Comparison of ENCODE assay signal across 8 cellular contexts in the genomic region with DNA sequence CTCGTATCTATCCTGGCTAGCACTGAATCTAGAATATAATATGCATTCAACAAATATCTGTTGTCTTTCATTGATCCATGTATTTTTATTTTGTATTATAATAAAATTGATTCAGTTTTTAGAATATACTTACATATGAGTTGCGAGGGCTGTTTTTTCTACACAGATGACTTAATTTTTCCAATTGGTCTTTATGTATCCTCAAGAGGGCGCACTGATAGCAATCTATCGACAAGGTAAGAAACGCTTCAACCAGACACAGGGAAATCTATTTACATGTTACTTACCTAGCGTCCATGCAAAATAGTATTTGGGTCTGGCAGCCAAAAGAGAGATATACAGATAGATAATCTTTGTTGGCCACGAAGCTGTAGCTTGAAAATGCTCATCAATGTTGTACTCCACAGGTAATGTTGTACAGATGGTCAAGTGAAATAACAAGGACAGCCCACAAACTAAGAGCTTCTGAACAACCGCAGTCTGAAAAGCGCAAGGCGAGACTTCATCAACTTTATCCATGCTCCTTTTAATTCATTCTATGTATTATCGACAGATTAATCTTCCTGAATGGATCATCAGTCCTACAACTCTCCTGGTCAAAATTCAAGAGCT. TPM values are rescaled to one million over a fixed set of nuclear protein-coding genes. Genes with fewer than 3 reads are reported as not detected.
DNase-seq lines count a peak whose midpoint lies in the region; ATAC-seq, FAIRE-seq and TF ChIP-seq lines count a peak whose summit lies in the region.

No MANE protein-coding gene starts in this region.

- FAIRE-seq in GM12878 (lab: Jason Lieb, UNC) = no peak

- in situ Hi-C loops in GM12878 (cut with MboI) = loop anchor here (5.0 kb wide), 1 partner anchor 264 kb away; no protein-coding TSS in a partner anchor

- H3K79me2 ChIP-seq in GM12878 (ENCODE audit: control insufficient read depth, insufficient read depth, low read length) = no peaks in the 10 kb centered on the region

- peaks cover 10% of the 10 kb centered on the region; the same call in 1 of the 2 replicates for H3K4me1 ChIP-seq in GM12878 (ENCODE audit: control insufficient read depth, insufficient read depth, low read length)
- no peaks in the 10 kb centered on the region for H3K4me1 ChIP-seq in left lung

- peak; percentile 29 to 60 for DNase-seq in AML-193 (lab: John Stamatoyannopoulos, UW)
- peak; percentile 8 for DNase-seq in GM19240 (ENCODE audit: insufficient read length, low spot score)
- DNase-seq in NCI-H2171 (lab: John Stamatoyannopoulos, UW) = peak; percentile 47
- peak; percentile 17 for DNase-seq in GM12878 (ENCODE audit: low read depth, low spot score)
- DNase-seq in left lung = no peak
- no peak for DNase-seq in activated gamma-delta T cell treated with Interleukin-2 at 50 U/mL for 16 hours
- no peak for DNase-seq in stimulated activated CD4-positive, alpha-beta T cell treated with anti-CD3 and anti-CD28 coated beads, Interleukin-12 subunit alpha, Interleukin-12 subunit beta, amount 100 ng/mL, for 4 hours
- DNase-seq in left ventricle myocardium superior = no peak

- CTCF ChIA-PET in GM12878 (lab: Yijun Ruan, JAX) = interaction anchor here (0.6 to 5.4 kb wide), 32 partner anchors 9 to 782 kb away, joined by 3 to 98 read pairs (median 3); no protein-coding TSS in a partner anchor

- no peak for TF ChIP-seq EP300 in GM12878 (IDR thresholded peaks at IDR 0.05; ENCODE audit: borderline replicate concordance in 1 of 2, control insufficient read depth in 1 of 2, low read depth in 2 of 2, low read length in 2 of 2)

- TF ChIP-seq POLR2A in GM12878 (IDR thresholded peaks at IDR 0.05; ENCODE audit: low read depth, low read length) = no peak

- H3K36me3 ChIP-seq in GM12878 (ENCODE audit: control insufficient read depth in 2 of 2, insufficient read depth in 2 of 2, low read length in 1 of 2) (no peaks in the 10 kb centered on the region), left lung (peaks cover 0 to 14% of the 10 kb centered on the region in 2 donors)

- H4K20me1 ChIP-seq in GM12878 (ENCODE audit: control insufficient read depth, insufficient read depth) = no peaks in the 10 kb centered on the region

- H3K4me3 ChIP-seq in GM12878 = no peak overlapping the region
- no peak overlapping the region for H3K4me3 ChIP-seq in left lung

- ATAC-seq in GM12878 (peak; percentile 80), left lung (peak; percentile 75), left ventricle myocardium superior (no peak)

- RAD21 ChIA-PET in GM12878 (lab: Charles Lee; ENCODE audit: unreplicated experiment) = interaction anchor here (0.6 to 2.8 kb wide), 21 partner anchors 9 to 271 kb away, joined by 3 to 27 read pairs (median 3); no protein-coding TSS in a partner anchor

- H3K4me2 ChIP-seq in GM12878 (ENCODE audit: control insufficient read depth, insufficient read depth) = no peak overlapping the region; the same call in 1 of the 2 replicates

- H3K9ac ChIP-seq in GM12878 (ENCODE audit: control insufficient read depth, insufficient read depth, low read length) = no peak overlapping the region

- no peaks in the 10 kb centered on the region for H3K9me3 ChIP-seq in GM12878 (replicated peaks; ENCODE audit: control insufficient read depth, insufficient read depth, low read length)
- no peaks in the 10 kb centered on the region for H3K9me3 ChIP-seq in left lung

- SMC1A ChIA-PET in GM12878 (lab: Charles Lee; ENCODE audit: uncharacterized antibody, unreplicated experiment) = interaction anchor here (0.7 to 3.4 kb wide), 27 partner anchors 12 to 1271 kb away, joined by 3 to 30 read pairs (median 4); a partner anchor contains a TSS

- TF ChIP-seq CTCF in GM12878 (IDR thresholded peaks at IDR 0.05 in 2 of 3, conservative IDR thresholded peaks at IDR 0.05 in 1 of 3; ENCODE audit: control insufficient read depth in 2 of 3, extremely low read depth in 1 of 3, insufficient read depth in 1 of 3, low read depth in 3 of 3, low read length in 3 of 3) = peak; percentile 54 to 62 (median 61)
- peak; percentile 26 to 48 for TF ChIP-seq CTCF in left lung (IDR thresholded peaks at IDR 0.05)

- intact Hi-C loops in GM12878 (cut with micrococcal nuclease; ENCODE audit: unreplicated experiment) (loop anchor here (1.0 to 5.0 kb wide), 4 partner anchors 114 to 266 kb away; a partner anchor contains a TSS), left lung (cut with DNase I) (loop anchor here in 1 of 2 donors (10.0 kb wide), 1 partner anchor 262 kb away; no protein-coding TSS in a partner anchor), left ventricle myocardium superior (cut with micrococcal nuclease) (no loop called here)

- no peaks in the 10 kb centered on the region for H3K27me3 ChIP-seq in GM12878 (replicated peaks in 1 of 2; ENCODE audit: control insufficient read depth in 2 of 2, insufficient read depth in 2 of 2, low read length in 1 of 2)
- H3K27me3 ChIP-seq in left lung = no peaks in the 10 kb centered on the region

- TF ChIP-seq RAD21 in GM12878 (IDR thresholded peaks at IDR 0.05; ENCODE audit: insufficient read depth, low read depth, low read length) = peak; percentile 65

- POLR2A ChIA-PET in GM12878 (lab: Charles Lee) = no interaction called here

- no peak overlapping the region for H3K27ac ChIP-seq in GM12878 (ENCODE audit: control insufficient read depth, insufficient read depth)
- H3K27ac ChIP-seq in left lung = no peak overlapping the region

- 38% methylated on average over 11 of the region's 11 CpGs for WGBS in GM12878 (ENCODE audit: insufficient coverage, insufficient replicate concordance, low lambda C conversion rate, missing lambda C conversion rate)

- H2AFZ ChIP-seq in GM12878 (ENCODE audit: control insufficient read depth, low read depth, low read length) = no peak overlapping the region

- no TSS peak for BruUV-seq in GM12878 (replicated peaks; lab: Mats Ljungman, UMichigan)

TF ChIP-seq in GM12878, 131 proteins besides CTCF, POLR2A, EP300 and RAD21:
- TF ChIP-seq SMC3 (IDR thresholded peaks at IDR 0.05; ENCODE audit: borderline replicate concordance, low read length) (peak; percentile 70; the same call in 1 of the 2 replicates), ATF7 (IDR thresholded peaks at IDR 0.05; ENCODE audit: low read depth) (peak; percentile 40; the same call in 1 of the 2 replicates)
- TF ChIP-seq, protein P1, sequence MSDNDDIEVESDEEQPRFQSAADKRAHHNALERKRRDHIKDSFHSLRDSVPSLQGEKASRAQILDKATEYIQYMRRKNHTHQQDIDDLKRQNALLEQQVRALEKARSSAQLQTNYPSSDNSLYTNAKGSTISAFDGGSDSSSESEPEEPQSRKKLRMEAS (IDR thresholded peaks at IDR 0.05; ENCODE audit: low read depth, low read length) = no peak

RNA-seq across cellular contexts. Expression of a gene that starts 35.5 kb away (rescaled TPM):
- 189 and 198 TPM in 2 replicates for total RNA-seq in GM12878 (2013; cell fraction: nucleolus; rRNA removed)
- total RNA-seq in GM12878 (2014; rRNA removed) (23.3 and 23.5 TPM in 2 replicates), GM12878 (2014; rRNA removed; fragmentation: Illumina TruSeq; extraction: Trizol) (21.5 and 22.1 TPM in 2 replicates), GM12878 (2021) (16.6 and 18.0 TPM in 2 replicates), left lung (10 to 100 TPM; 60.5 to 62.3 TPM), left ventricle myocardium superior (55.3 TPM)
- polyA plus RNA-seq in GM12878 (2011; ENCODE audit: low read depth) = 8.8 TPM
- polyA plus RNA-seq in GM12878 (2011; rRNA removed) (31.2 and 43.0 TPM in 2 replicates), GM12878 (2014; fragmentation: Illumina TruSeq; extraction: Trizol) (17.1 and 19.7 TPM in 2 replicates), GM12878 (2014; fragmentation: Nextera tagmentation; extraction: Ambion mirVana) (1 to 10 TPM; 6.0 to 8.0 TPM), GM12878 (2014; rRNA removed) (11.9 and 15.4 TPM in 2 replicates), GM12878 (2016; fragmentation: Nextera tagmentation; extraction: Ambion mirVana) (10 to 100 TPM; 10.9 to 15.4 TPM)
- 20.8 and 30.2 TPM in 2 replicates for polyA plus RNA-seq in GM12878 (2011; cell fraction: cytosol; rRNA removed)
- 42.0 and 45.2 TPM in 2 replicates for polyA plus RNA-seq in GM12878 (2011; cell fraction: nucleus; rRNA removed)
- polyA plus RNA-seq in GM12878 (2012) = 10.9 and 11.9 TPM in 2 replicates
- 68.3 and 84.8 TPM in 2 replicates for polyA minus RNA-seq in GM12878 (2011; rRNA and poly(A)+ RNA removed)
- 15.7 and 16.0 TPM in 2 replicates for polyA minus RNA-seq in GM12878 (2011; cell fraction: cytosol; rRNA and poly(A)+ RNA removed)
- polyA minus RNA-seq in GM12878 (2011; cell fraction: nucleus; rRNA and poly(A)+ RNA removed) = 64.1 and 79.2 TPM in 2 replicates

Comparison
In these comparisons a context has a peak if more than half of its experiments do, and no peak if none do; other contexts are left out.
1. DNase-seq: peak in AML-193 (2 of 2), GM19240 (single experiment), NCI-H2171 (single experiment) and GM12878 (single experiment); none in left lung (0 of 2), activated gamma-delta T cell treated with Interleukin-2 at 50 U/mL for 16 hours (single experiment), stimulated activated CD4-positive, alpha-beta T cell treated with anti-CD3 and anti-CD28 coated beads, Interleukin-12 subunit alpha, Interleukin-12 subunit beta, amount 100 ng/mL, for 4 hours (single experiment) and left ventricle myocardium superior (single experiment).